ENCODE assay signal across 8 cellular contexts in genomic region chr4:17511950-17512795, GRCh38. TPM values are rescaled to one million over a fixed set of nuclear protein-coding genes. Genes with fewer than 3 reads are reported as not detected.
A peak's percentile ranks its signal among the peaks of the same experiment; 100 is the strongest.
DNase-seq lines count a peak whose midpoint lies in the region; ATAC-seq and TF ChIP-seq lines count a peak whose summit lies in the region.

Gene QDPR, minus strand, starts transcription at chr4:17512090. Its CDS starts 36 bp downstream, at chr4:17512054.

- H3K9me1 ChIP-seq in IMR-90 (ENCODE audit: insufficient read depth, low read length): peaks cover 3% of the 10 kb centered on the region; the same call in 1 of the 2 replicates

- BruUV-seq in IMR-90 (replicated peaks; lab: Mats Ljungman, UMichigan): no TSS peak

- H3K36me3 Mint-ChIP-seq in activated naive CD4-positive, alpha-beta T cell treated with anti-CD3 and anti-CD28 coated beads, Interleukin-2, amount 50 U/mL, for 72 hours: peaks cover 6% of the 10 kb centered on the region in 2 donors

- no peak within 1 kb of the TSS for H3K56ac ChIP-seq in IMR-90 (ENCODE audit: extremely low read depth, insufficient read depth, low read length)

- TF ChIP-seq EP300 in ovary (IDR thresholded peaks at IDR 0.05): no peak

- TF ChIP-seq RAD21 in IMR-90 (IDR thresholded peaks at IDR 0.05; ENCODE audit: low read length): 0 out of 2 replicates have a peak, but pooled peaks have one; percentile 5

- peaks cover 11 to 21% of the 10 kb centered on the region in 2 experiments for H3K79me1 ChIP-seq in IMR-90 (ENCODE audit: low read depth in 1 of 2, low read length in 2 of 2)

- H3K9ac ChIP-seq in IMR-90 (ENCODE audit: low read depth, low read length): peak within 1 kb of the TSS; percentile 43

- 6% methylated on average over 12 of the region's 65 CpGs; no CpG with 5 or more reads in 1 of the 2 experiments for WGBS in IMR-90 (ENCODE audit: extremely low coverage in 2 of 2, insufficient read length in 1 of 2), 2 experiments
- 1 to 2% (median 1%) methylated on average over 30 to 65 of the region's 65 CpGs for WGBS in ovary, 3 donors
- WGBS in thymus: 2% methylated on average over 65 of the region's 65 CpGs

- intact Hi-C loops in IMR-90 (cut with micrococcal nuclease): no loop called here
- intact Hi-C loops in head of caudate nucleus (cut with DNase I): loop anchor here (1.0 to 2.0 kb wide), 2 partner anchors 32 to 65 kb away; partner anchors contain the start of gene LAP3
- intact Hi-C loops in ovary (cut with DNase I): no loop called here

- TF ChIP-seq POLR2A in IMR-90 (IDR thresholded peaks at IDR 0.05; ENCODE audit: low read depth, low read length): no peak
- no peak for TF ChIP-seq POLR2A in ovary (IDR thresholded peaks at IDR 0.05)

- peak within 1 kb of the TSS; percentile 83 for H3K14ac ChIP-seq in IMR-90 (replicated peaks; ENCODE audit: low read depth, low read length)

- dilution Hi-C loops in IMR-90 (cut with HindIII; ENCODE audit: low sequenced_read_pairs, unreplicated experiment): no loop called here

- TF ChIP-seq CTCF in IMR-90 (conservative IDR thresholded peaks at IDR 0.05; ENCODE audit: low read depth, low read length) (peak; percentile 43), ovary (IDR thresholded peaks at IDR 0.05) (peak in 1 of 3 donors; percentile 45)

- H3K23ac ChIP-seq in IMR-90 (ENCODE audit: low read depth, low read length): peak within 1 kb of the TSS; percentile 65; the same call in 1 of the 2 replicates

- no peak within 1 kb of the TSS; the same call in 1 of the 2 replicates for H4K91ac ChIP-seq in IMR-90 (ENCODE audit: insufficient read depth, low read depth, low read length)

- H3K27ac Mint-ChIP-seq in activated naive CD4-positive, alpha-beta T cell treated with anti-CD3 and anti-CD28 coated beads, Interleukin-2, amount 50 U/mL, for 72 hours: peak within 1 kb of the TSS; percentile 87 to 97

- peak within 1 kb of the TSS; percentile 81 for H2AK9ac ChIP-seq in IMR-90 (replicated peaks; ENCODE audit: low read depth, low read length, poor library complexity)

- ATAC-seq in GM21528 (IDR thresholded peaks at IDR 0.05; ENCODE audit: low FRiP score, unreplicated experiment) (peak; percentile 98), IMR-90 (ENCODE audit: low read depth) (peak; percentile 97)
- peak; percentile 93 to 96 for ATAC-seq in activated naive CD4-positive, alpha-beta T cell treated with anti-CD3 and anti-CD28 coated beads, Interleukin-2, amount 50 U/mL, for 72 hours

- no peak within 1 kb of the TSS for H2AK5ac ChIP-seq in IMR-90 (ENCODE audit: low read depth, low read length)

- H3K9me3 ChIP-seq in IMR-90 (ENCODE audit: control insufficient read depth, insufficient read depth, low read length): no peaks in the 10 kb centered on the region
- H3K9me3 ChIP-seq in ovary: no peaks in the 10 kb centered on the region
- no peaks in the 10 kb centered on the region for H3K9me3 ChIP-seq in thymus (ENCODE audit: control insufficient read depth)

- H3K27me3 ChIP-seq in IMR-90 (ENCODE audit: control insufficient read depth, insufficient read depth, low read length): peaks cover 18% of the 10 kb centered on the region
- no peaks in the 10 kb centered on the region for H3K27me3 ChIP-seq in ovary
- H3K27me3 ChIP-seq in thymus (ENCODE audit: control insufficient read depth, insufficient read depth): no peaks in the 10 kb centered on the region

- H3K4me3 ChIP-seq in IMR-90 (ENCODE audit: insufficient read depth, low read depth, low read length) (peak within 1 kb of the TSS; percentile 59), ovary (peak within 1 kb of the TSS; percentile 83), thymus (ENCODE audit: low read length) (peak within 1 kb of the TSS; percentile 59)

- peak within 1 kb of the TSS; percentile 92 for H3K4me2 ChIP-seq in IMR-90 (ENCODE audit: low read depth, low read length)

- in situ Hi-C loops in IMR-90 (cut with MboI; ENCODE audit: low sequenced_read_pairs): no loop called here

- H4K8ac ChIP-seq in IMR-90 (ENCODE audit: low read depth in 2 of 2, low read length in 2 of 2): peak within 1 kb of the TSS; percentile 36 to 71; a peak in 2 of 4 replicates

- H3K9me3 Mint-ChIP-seq in activated naive CD4-positive, alpha-beta T cell treated with anti-CD3 and anti-CD28 coated beads, Interleukin-2, amount 50 U/mL, for 72 hours: no peaks in the 10 kb centered on the region

- no peak within 1 kb of the TSS for H4K5ac ChIP-seq in IMR-90 (ENCODE audit: low read depth, low read length)

- H3K18ac ChIP-seq in IMR-90 (ENCODE audit: low read depth, low read length): no peak within 1 kb of the TSS

- no peak within 1 kb of the TSS for H2BK5ac ChIP-seq in IMR-90 (ENCODE audit: low read depth, low read length, poor library complexity, severe bottlenecking)

- H2BK120ac ChIP-seq in IMR-90 (ENCODE audit: low read depth, low read length): no peak within 1 kb of the TSS

- peaks cover 4% of the 10 kb centered on the region; the same call in 1 of the 2 replicates for H3K36me3 ChIP-seq in IMR-90 (ENCODE audit: control insufficient read depth, insufficient read depth, low read length)
- H3K36me3 ChIP-seq in ovary: no peaks in the 10 kb centered on the region
- peaks cover 2% of the 10 kb centered on the region for H3K36me3 ChIP-seq in thymus (ENCODE audit: control insufficient read depth, insufficient read depth)

- peak within 1 kb of the TSS; percentile 35 for H3K4ac ChIP-seq in IMR-90 (ENCODE audit: low read depth, low read length)

- POLR2A ChIA-PET in IMR-90 (lab: Charles Lee; ENCODE audit: unreplicated experiment): no interaction called here

- DNase-seq in EL (peak; percentile 84), IMR-90 (peak; percentile 50), SKM-1 (lab: John Stamatoyannopoulos, UW; ENCODE audit: unreplicated experiment) (peak; percentile 48), head of caudate nucleus (peak; percentile 74 to 97 (median 92)), ovary (peak; percentile 60 to 82 (median 76))
- peak; percentile 80 for DNase-seq in activated naive CD4-positive, alpha-beta T cell treated with anti-CD3 and anti-CD28 coated beads, Interleukin-2, amount 50 U/mL, for 72 hours (ENCODE audit: low spot score in 2 of 2)

- H2AFZ ChIP-seq in IMR-90 (replicated peaks; ENCODE audit: low read length, poor library complexity): peak within 1 kb of the TSS; percentile 93

- H2BK15ac ChIP-seq in IMR-90 (ENCODE audit: low read depth, low read length): no peak within 1 kb of the TSS

- peaks cover 2% of the 10 kb centered on the region; the same call in 1 of the 2 replicates for H3K4me1 ChIP-seq in IMR-90 (ENCODE audit: control insufficient read depth, insufficient read depth, low read length)
- peaks cover 2% of the 10 kb centered on the region for H3K4me1 ChIP-seq in ovary (ENCODE audit: insufficient read depth)
- peaks cover 4% of the 10 kb centered on the region for H3K4me1 ChIP-seq in thymus (ENCODE audit: control insufficient read depth, insufficient read depth, low read length)

- peak within 1 kb of the TSS; percentile 11; the same call in 1 of the 2 replicates for H3K27ac ChIP-seq in IMR-90 (ENCODE audit: insufficient read depth, low read length)
- peak within 1 kb of the TSS; percentile 0 to 40 for H3K27ac ChIP-seq in ovary
- no peak within 1 kb of the TSS for H3K27ac ChIP-seq in thymus (ENCODE audit: low read depth)

- no peak within 1 kb of the TSS for H2BK20ac ChIP-seq in IMR-90 (ENCODE audit: low read depth, low read length)

- CTCF ChIA-PET in IMR-90 (lab: Yijun Ruan, JAX): interaction anchor here (0.7 to 1.5 kb wide), 3 partner anchors 15 to 137 kb away, joined by 3 to 7 read pairs (median 4); no protein-coding TSS in a partner anchor

- no peaks in the 10 kb centered on the region for H4K20me1 ChIP-seq in IMR-90 (ENCODE audit: insufficient read depth, low read length)

TF ChIP-seq in IMR-90, 13 proteins besides CTCF, POLR2A, EP300 and RAD21:
- no peak for TF ChIP-seq NFE2L2 (IDR thresholded peaks at IDR 0.05; ENCODE audit: low read depth, low read length)
- TF ChIP-seq RCOR1 (IDR thresholded peaks at IDR 0.05; ENCODE audit: insufficient replicate concordance, low read length): no peak
- no peak for TF ChIP-seq RFX5 (IDR thresholded peaks at IDR 0.05; ENCODE audit: low read depth, low read length)
- peak; percentile 55; the same call in 1 of the 2 replicates for TF ChIP-seq MAZ (IDR thresholded peaks at IDR 0.05; ENCODE audit: borderline replicate concordance, low read depth, low read length)
- no peak for TF ChIP-seq CEBPB (IDR thresholded peaks at IDR 0.05; ENCODE audit: low read depth, low read length)
- TF ChIP-seq MXI1 (IDR thresholded peaks at IDR 0.05; ENCODE audit: borderline replicate concordance, low read depth, low read length): no peak; the same call in 1 of the 2 replicates
- TF ChIP-seq MAFK (IDR thresholded peaks at IDR 0.05; ENCODE audit: low read depth, low read length): no peak
- no peak for TF ChIP-seq USF2 (IDR thresholded peaks at IDR 0.05; ENCODE audit: low read depth, low read length)
- TF ChIP-seq BHLHE40 (IDR thresholded peaks at IDR 0.05; ENCODE audit: low read depth, low read length): no peak; the same call in 1 of the 2 replicates
- 0 out of 2 replicates have a peak, but pooled peaks have one; percentile 7 for TF ChIP-seq SMC3 (IDR thresholded peaks at IDR 0.05; ENCODE audit: low read depth, low read length)

RNA-seq across cellular contexts. Expression of gene QDPR, which starts in this region (rescaled TPM):
- 10.4 and 10.8 TPM in 2 replicates for total RNA-seq in IMR-90 (2012; rRNA removed)
- 28.4 and 31.1 TPM in 2 replicates for polyA plus RNA-seq in IMR-90 (2012; rRNA removed)
- polyA plus RNA-seq in IMR-90 (2012; cell fraction: cytosol; rRNA removed): 33.7 and 35.6 TPM in 2 replicates
- 11.3 and 26.4 TPM in 2 replicates for polyA plus RNA-seq in IMR-90 (2012; cell fraction: nucleus; rRNA removed; ENCODE audit: low replicate concordance)
- total RNA-seq in activated naive CD4-positive, alpha-beta T cell treated with anti-CD3 and anti-CD28 coated beads, Interleukin-2, amount 50 U/mL, for 72 hours: 10 to 100 TPM; 14.8 to 32.2 TPM
- total RNA-seq in ovary: 10 to 100 TPM in 6 of 7 donors, 1 to 10 TPM in 1; 7.3 to 31.5 (median 26.1) TPM
- polyA plus RNA-seq in ovary: 10 to 100 TPM; 24.4 to 49.9 TPM
- polyA plus RNA-seq in thymus: 19.5 TPM
